8 cellular contexts compared by ENCODE assay signal in genomic region chr19:14249012-14249754, GRCh38. TPM values are rescaled to one million over a fixed set of nuclear protein-coding genes. Genes with fewer than 3 reads are reported as not detected.
DNase-seq lines count a peak whose midpoint lies in the region; TF ChIP-seq lines count a peak whose summit lies in the region.
"Not testable (repeated sequence)": the region's sequence is repeated elsewhere in the genome, so short reads cannot be mapped to it uniquely, and the experiment has no call there.

No MANE protein-coding gene starts in this region.

- not testable (repeated sequence) for H3K9me3 Mint-ChIP-seq in CD4-positive, alpha-beta memory T cell; stimulated activated naive CD8-positive, alpha-beta T cell treated with anti-CD3 and anti-CD28 coated beads, Interleukin-15, Interleukin-2, amounts not matched to agents 100 ng/mL and 50 ng/mL, for 24 hours

- not testable (repeated sequence) for H3K79me2 ChIP-seq in KMS-11 (ENCODE audit: insufficient read depth, low read depth); OCI-LY7 (ENCODE audit: insufficient read depth, low read depth, low read length)

- H3K9me3 ChIP-seq in CD4-positive, alpha-beta memory T cell (ENCODE audit: control insufficient read depth in 1 of 2, low read length in 2 of 2); OCI-LY7 (ENCODE audit: low read length); colonic mucosa; iPS DF 6.9 (ENCODE audit: control insufficient read depth, insufficient read depth, low read length); neuron (ENCODE audit: low read length): not testable (repeated sequence)

- WGBS in iPS DF 6.9 (ENCODE audit: insufficient coverage, insufficient read length), result no CpG with 5 or more reads among the region's 39 CpGs

- H3K4me3 Mint-ChIP-seq in CD4-positive, alpha-beta memory T cell, result peak overlapping the region; percentile 67 to 76 (median 72)
- H3K4me3 Mint-ChIP-seq in stimulated activated naive CD8-positive, alpha-beta T cell treated with anti-CD3 and anti-CD28 coated beads, Interleukin-15, Interleukin-2, amounts not matched to agents 100 ng/mL and 50 ng/mL, for 24 hours, result peak overlapping the region; percentile 20

- not testable (repeated sequence) for H3K27me3 Mint-ChIP-seq in CD4-positive, alpha-beta memory T cell; stimulated activated naive CD8-positive, alpha-beta T cell treated with anti-CD3 and anti-CD28 coated beads, Interleukin-15, Interleukin-2, amounts not matched to agents 100 ng/mL and 50 ng/mL, for 24 hours

- H3K4me1 Mint-ChIP-seq in CD4-positive, alpha-beta memory T cell, result peaks cover 0 to 22% (median 13%) of the 10 kb centered on the region in 4 donors
- H3K4me1 Mint-ChIP-seq in stimulated activated naive CD8-positive, alpha-beta T cell treated with anti-CD3 and anti-CD28 coated beads, Interleukin-15, Interleukin-2, amounts not matched to agents 100 ng/mL and 50 ng/mL, for 24 hours (ENCODE audit: low read depth), result peaks cover 21% of the 10 kb centered on the region

- H3K36me3 ChIP-seq in CD4-positive, alpha-beta memory T cell (ENCODE audit: insufficient read depth, low read length); KMS-11 (ENCODE audit: insufficient read depth); OCI-LY7 (ENCODE audit: insufficient read depth, low read length); colonic mucosa; iPS DF 6.9 (ENCODE audit: control insufficient read depth, insufficient read depth, low read length); neuron (ENCODE audit: insufficient read depth, low read length): not testable (repeated sequence)

- CTCF ChIA-PET in CD4-positive, alpha-beta memory T cell (lab: Charles Lee; ENCODE audit: partially characterized antibody), result interaction anchor here (0.7 kb wide), 1 partner anchor 99 kb away, joined by 3 read pairs; no protein-coding TSS in a partner anchor
- CTCF ChIA-PET in OCI-LY7 (lab: Charles Lee; ENCODE audit: unreplicated experiment), result not testable (repeated sequence)

- peak overlapping the region in 1 of 2 donors; percentile 45 for H3K4me3 ChIP-seq in CD4-positive, alpha-beta memory T cell (ENCODE audit: low read length in 2 of 2)
- H3K4me3 ChIP-seq in KMS-11 (IDR thresholded peaks at IDR 0.05; ENCODE audit: insufficient read depth, low read depth, low read length), result not testable (repeated sequence)
- H3K4me3 ChIP-seq in OCI-LY7 (ENCODE audit: low read depth, low read length, poor library complexity, severe bottlenecking) (peak overlapping the region; percentile 64), colonic mucosa (peak overlapping the region; percentile 44), iPS DF 6.9 (ENCODE audit: low read length) (peak overlapping the region; percentile 19; the same call in 1 of the 2 replicates), neuron (ENCODE audit: low read length) (peak overlapping the region; percentile 48)

- H3K4me1 ChIP-seq in CD4-positive, alpha-beta memory T cell (ENCODE audit: insufficient read depth, low read length), result peaks cover 11% of the 10 kb centered on the region
- not testable (repeated sequence) for H3K4me1 ChIP-seq in KMS-11 (ENCODE audit: low read depth, poor library complexity, severe bottlenecking); colonic mucosa; iPS DF 6.9 (ENCODE audit: control insufficient read depth, insufficient read depth, low read length)
- H3K4me1 ChIP-seq in OCI-LY7 (ENCODE audit: insufficient read depth, low read length, poor library complexity, severe bottlenecking), result peaks cover 35% of the 10 kb centered on the region
- peaks cover 19% of the 10 kb centered on the region for H3K4me1 ChIP-seq in neuron (ENCODE audit: insufficient read depth, low read length)

- POLR2A ChIA-PET in CD4-positive, alpha-beta memory T cell (lab: Charles Lee; ENCODE audit: partially characterized antibody), result interaction anchor here (1.6 kb wide), 1 partner anchor 27 kb away, joined by 5 read pairs; no protein-coding TSS in a partner anchor
- POLR2A ChIA-PET in OCI-LY7 (lab: Charles Lee), result interaction anchor here (0.5 to 0.6 kb wide), 2 partner anchors 256 to 679 kb away, joined by 3 to 4 read pairs; no protein-coding TSS in a partner anchor

- intact Hi-C loops in CD4-positive, alpha-beta memory T cell (cut with micrococcal nuclease); OCI-LY7 (cut with micrococcal nuclease; ENCODE audit: unreplicated experiment); colonic mucosa (cut with DNase I): not testable (repeated sequence)

- peak overlapping the region in 5 of 7 donors; percentile 27 to 84 (median 46) for H3K27ac Mint-ChIP-seq in CD4-positive, alpha-beta memory T cell
- H3K27ac Mint-ChIP-seq in stimulated activated naive CD8-positive, alpha-beta T cell treated with anti-CD3 and anti-CD28 coated beads, Interleukin-15, Interleukin-2, amounts not matched to agents 100 ng/mL and 50 ng/mL, for 24 hours, result peak overlapping the region; percentile 70

- H3K27me3 ChIP-seq in CD4-positive, alpha-beta memory T cell (ENCODE audit: insufficient read depth, low read length); KMS-11 (ENCODE audit: insufficient read depth, low read depth); colonic mucosa; iPS DF 6.9 (ENCODE audit: control insufficient read depth, insufficient read depth, low read length); neuron (ENCODE audit: insufficient read depth, low read length): not testable (repeated sequence)

- H3K27ac ChIP-seq in CD4-positive, alpha-beta memory T cell (ENCODE audit: low read depth, low read length), result peak overlapping the region; percentile 26
- not testable (repeated sequence) for H3K27ac ChIP-seq in KMS-11; colonic mucosa; iPS DF 6.9 (ENCODE audit: low read length)
- H3K27ac ChIP-seq in OCI-LY7 (ENCODE audit: low read depth, low read length, poor library complexity, severe bottlenecking), result peak overlapping the region; percentile 53

- peak in 3 of 5 donors; percentile 5 to 11 (median 9) for DNase-seq in CD4-positive, alpha-beta memory T cell
- DNase-seq in OCI-LY7 (ENCODE audit: low spot score), result peak; percentile 18
- DNase-seq in activated T-cell treated with anti-CD3 and anti-CD28 coated beads for 4 hours, result peak; percentile 3
- DNase-seq in colonic mucosa, result peak; percentile 41
- not testable (repeated sequence) for DNase-seq in iPS DF 6.9 (ENCODE audit: low read depth, low spot score)

- not testable (repeated sequence) for H3K9me2 ChIP-seq in OCI-LY7 (ENCODE audit: insufficient read depth, low read length)

- BruUV-seq in OCI-LY7 (replicated peaks; lab: Mats Ljungman, UMichigan), result not testable (repeated sequence)

- H3K36me3 Mint-ChIP-seq in CD4-positive, alpha-beta memory T cell; stimulated activated naive CD8-positive, alpha-beta T cell treated with anti-CD3 and anti-CD28 coated beads, Interleukin-15, Interleukin-2, amounts not matched to agents 100 ng/mL and 50 ng/mL, for 24 hours (ENCODE audit: low read depth): not testable (repeated sequence)

- H2AFZ ChIP-seq in KMS-11 (ENCODE audit: low read depth) (peak overlapping the region; percentile 49; the same call in 1 of the 2 replicates), OCI-LY7 (ENCODE audit: low read length) (peak overlapping the region; percentile 74), neuron (ENCODE audit: low read depth, low read length) (peak overlapping the region; percentile 61)

- not testable (repeated sequence) for TF ChIP-seq CTCF in KMS-11 (conservative IDR thresholded peaks at IDR 0.05; ENCODE audit: low read depth, low read length); OCI-LY7 (conservative IDR thresholded peaks at IDR 0.05; ENCODE audit: low read length); colonic mucosa (IDR thresholded peaks at IDR 0.05)

- not testable (repeated sequence) for H3K4me2 ChIP-seq in KMS-11
- peak overlapping the region; percentile 73 for H3K4me2 ChIP-seq in OCI-LY7 (ENCODE audit: low read length)

- H4K20me1 ChIP-seq in KMS-11 (ENCODE audit: insufficient read depth); OCI-LY7 (ENCODE audit: insufficient read depth, low read length): not testable (repeated sequence)

- not testable (repeated sequence) for H3K9ac ChIP-seq in KMS-11
- peak overlapping the region; percentile 24 to 63 for H3K9ac ChIP-seq in colonic mucosa (ENCODE audit: low read depth in 2 of 2, low read length in 2 of 2)

RNA-seq across cellular contexts. Expression of gene ADGRL1, which starts 43.2 kb away (rescaled TPM):
- 10 to 100 TPM; 19.3 to 22.0 TPM for total RNA-seq in CD4-positive, alpha-beta memory T cell
- polyA plus RNA-seq in CD4-positive, alpha-beta memory T cell, result 1 to 10 TPM in 1 of 2 donors, under 1 TPM in 1; 0.55 to 1.3 TPM
- total RNA-seq in OCI-LY7 (2014; rRNA removed; shearing (Covaris generic)), result 2.6 and 5.0 TPM in 2 replicates
- total RNA-seq in OCI-LY7 (2022), result 8.1 and 8.2 TPM in 2 replicates
- total RNA-seq in colonic mucosa, result 10 to 100 TPM; 18.4 to 28.0 TPM
